Comparison of ENCODE assay signal across 20 cellular contexts in genomic region chr17:31444026-31444425, GRCh38. TPM values are rescaled to one million over a fixed set of nuclear protein-coding genes. Genes with fewer than 3 reads are reported as not detected.
DNase-seq lines count a peak whose midpoint lies in the region; ATAC-seq, FAIRE-seq and TF ChIP-seq lines count a peak whose summit lies in the region.
"Had no signal": no experiment of that assay in that cellular context is flagged by ENCODE, and none has a peak within 500 bp of the region (broad histone marks: within the 10 kb centered on the region; RNA-seq: fewer than 3 reads in every experiment).

No MANE protein-coding gene starts in this region.

- H3K4me3 ChIP-seq in astrocyte (ENCODE audit: insufficient read depth, low read depth, low read length), result no peak overlapping the region
- H3K4me3 ChIP-seq in left lung, result no peak overlapping the region
- H3K4me3 ChIP-seq: GM23338, SJSA1 had no signal

- H3K9me3 ChIP-seq in astrocyte (ENCODE audit: insufficient read depth, low read depth, low read length) (no peaks in the 10 kb centered on the region), left lung (no peaks in the 10 kb centered on the region)
- H3K9me3 ChIP-seq: SJSA1 had no signal

- no peak for DNase-seq in activated naive CD8-positive, alpha-beta T cell treated with anti-CD3 and anti-CD28 coated beads, Interleukin-2, amount 50 U/mL, for 24 hours
- no peak for DNase-seq in activated naive CD8-positive, alpha-beta T cell treated with anti-CD3 and anti-CD28 coated beads for 36 hours
- DNase-seq in astrocyte (ENCODE audit: low read depth) (peak; percentile 26), left lung (no peak), progenitor cell of endocrine pancreas (ENCODE audit: low spot score, unreplicated experiment) (no peak), D721Med (ENCODE audit: insufficient read length, low spot score) (no peak), GM13976 (ENCODE audit: low spot score) (no peak)
- DNase-seq in activated CD8-positive, alpha-beta T cell treated with anti-CD3 and anti-CD28 coated beads for 36 hours, result no peak
- DNase-seq: AML-193; CD4-positive, alpha-beta T cell; DMS53; KG1; NCI-H1417 treated with DMSO at 0.1 percent for 48 hours; NCI-H1930; NCI-H2171; NCI-H748 treated with DMSO at 0.1 percent for 48 hours; OCI-M1 had no signal

- no peak overlapping the region for H3K27ac ChIP-seq in astrocyte (ENCODE audit: low read depth, low read length)
- H3K27ac ChIP-seq in left lung, result no peak overlapping the region
- H3K27ac ChIP-seq: RWPE1, SJSA1 had no signal

- no peak overlapping the region for H3K27ac Mint-ChIP-seq in activated naive CD8-positive, alpha-beta T cell treated with anti-CD3 and anti-CD28 coated beads, Interleukin-2, amount 50 U/mL, for 24 hours
- H3K27ac Mint-ChIP-seq in activated naive CD8-positive, alpha-beta T cell treated with anti-CD3 and anti-CD28 coated beads for 36 hours, result no peak overlapping the region
- H3K27ac Mint-ChIP-seq in astrocyte (ENCODE audit: unreplicated experiment) (no peak overlapping the region), progenitor cell of endocrine pancreas (no peak overlapping the region)
- H3K27ac Mint-ChIP-seq in activated CD8-positive, alpha-beta T cell treated with anti-CD3 and anti-CD28 coated beads for 36 hours, result no peak overlapping the region
- H3K27ac Mint-ChIP-seq: CD4-positive, alpha-beta T cell had no signal

- H3K36me3 ChIP-seq in astrocyte (ENCODE audit: insufficient read depth, low read length), result no peaks in the 10 kb centered on the region
- H3K36me3 ChIP-seq in left lung, result no peaks in the 10 kb centered on the region
- H3K36me3 ChIP-seq: SJSA1 had no signal

- no peak for TF ChIP-seq CTCF in astrocyte (IDR thresholded peaks at IDR 0.05; ENCODE audit: insufficient read depth, low read depth, low read length)
- no peak for TF ChIP-seq CTCF in left lung (IDR thresholded peaks at IDR 0.05)
- no peak for TF ChIP-seq CTCF in progenitor cell of endocrine pancreas (IDR thresholded peaks at IDR 0.05; ENCODE audit: unreplicated experiment)
- no peak for TF ChIP-seq CTCF in D721Med (IDR thresholded peaks at IDR 0.05; ENCODE audit: insufficient read depth, missing control alignments)
- no peak for TF ChIP-seq CTCF in GM13976 (IDR thresholded peaks at IDR 0.05; ENCODE audit: borderline replicate concordance, control extremely low read depth, extremely low read depth, insufficient read depth, missing control alignments)
- TF ChIP-seq CTCF in activated CD8-positive, alpha-beta T cell treated with anti-CD3 and anti-CD28 coated beads for 36 hours (IDR thresholded peaks at IDR 0.05), result no peak

- in situ Hi-C loops in GM13976 (cut with MboI; ENCODE audit: low sequenced_read_pairs, unreplicated experiment), result loop anchor here (5.0 to 25.0 kb wide), 2 partner anchors 78 to 393 kb away; no protein-coding TSS in a partner anchor

- H3K4me2 ChIP-seq in astrocyte (ENCODE audit: low read length), result peak overlapping the region; percentile 44
- H3K4me2 ChIP-seq: GM23338 had no signal

- H3K27me3 Mint-ChIP-seq in activated naive CD8-positive, alpha-beta T cell treated with anti-CD3 and anti-CD28 coated beads, Interleukin-2, amount 50 U/mL, for 24 hours, result no peaks in the 10 kb centered on the region
- no peaks in the 10 kb centered on the region for H3K27me3 Mint-ChIP-seq in activated naive CD8-positive, alpha-beta T cell treated with anti-CD3 and anti-CD28 coated beads for 36 hours
- H3K27me3 Mint-ChIP-seq in astrocyte (ENCODE audit: low read depth, unreplicated experiment), result peaks cover 25% of the 10 kb centered on the region
- H3K27me3 Mint-ChIP-seq in progenitor cell of endocrine pancreas, result peaks cover 3% of the 10 kb centered on the region
- H3K27me3 Mint-ChIP-seq in activated CD8-positive, alpha-beta T cell treated with anti-CD3 and anti-CD28 coated beads for 36 hours, result no peaks in the 10 kb centered on the region
- H3K27me3 Mint-ChIP-seq: CD4-positive, alpha-beta T cell had no signal

- no peak overlapping the region for H2AFZ ChIP-seq in astrocyte (ENCODE audit: low read depth, low read length)
- H2AFZ ChIP-seq: GM23338 had no signal

- intact Hi-C loops in left lung (cut with DNase I), result no loop called here
- intact Hi-C loops in activated CD8-positive, alpha-beta T cell treated with anti-CD3 and anti-CD28 coated beads for 36 hours (cut with micrococcal nuclease), result no loop called here

- POLR2A ChIA-PET in activated CD8-positive, alpha-beta T cell treated with anti-CD3 and anti-CD28 coated beads for 36 hours (lab: Charles Lee), result no interaction called here

- H3K79me2 ChIP-seq in astrocyte (ENCODE audit: insufficient read depth, low read length), result no peaks in the 10 kb centered on the region

- no peaks in the 10 kb centered on the region for H3K36me3 Mint-ChIP-seq in activated naive CD8-positive, alpha-beta T cell treated with anti-CD3 and anti-CD28 coated beads, Interleukin-2, amount 50 U/mL, for 24 hours (ENCODE audit: low read depth)
- H3K36me3 Mint-ChIP-seq in activated naive CD8-positive, alpha-beta T cell treated with anti-CD3 and anti-CD28 coated beads for 36 hours, result no peaks in the 10 kb centered on the region
- H3K36me3 Mint-ChIP-seq in astrocyte (ENCODE audit: low read depth, unreplicated experiment) (peaks cover 2% of the 10 kb centered on the region), progenitor cell of endocrine pancreas (ENCODE audit: insufficient read depth) (no peaks in the 10 kb centered on the region)
- no peaks in the 10 kb centered on the region for H3K36me3 Mint-ChIP-seq in activated CD8-positive, alpha-beta T cell treated with anti-CD3 and anti-CD28 coated beads for 36 hours (ENCODE audit: low read depth)

- H3K9me3 Mint-ChIP-seq in activated naive CD8-positive, alpha-beta T cell treated with anti-CD3 and anti-CD28 coated beads, Interleukin-2, amount 50 U/mL, for 24 hours, result no peaks in the 10 kb centered on the region
- no peaks in the 10 kb centered on the region for H3K9me3 Mint-ChIP-seq in activated naive CD8-positive, alpha-beta T cell treated with anti-CD3 and anti-CD28 coated beads for 36 hours
- no peaks in the 10 kb centered on the region for H3K9me3 Mint-ChIP-seq in astrocyte (ENCODE audit: unreplicated experiment)
- no peaks in the 10 kb centered on the region for H3K9me3 Mint-ChIP-seq in progenitor cell of endocrine pancreas (ENCODE audit: low read depth)
- no peaks in the 10 kb centered on the region for H3K9me3 Mint-ChIP-seq in activated CD8-positive, alpha-beta T cell treated with anti-CD3 and anti-CD28 coated beads for 36 hours
- H3K9me3 Mint-ChIP-seq: CD4-positive, alpha-beta T cell; GM23338 had no signal

- peak; percentile 46 for ATAC-seq in activated naive CD8-positive, alpha-beta T cell treated with anti-CD3 and anti-CD28 coated beads, Interleukin-2, amount 50 U/mL, for 24 hours
- ATAC-seq in left lung, result peak; percentile 77
- ATAC-seq in activated CD8-positive, alpha-beta T cell treated with anti-CD3 and anti-CD28 coated beads for 36 hours, result no peak
- ATAC-seq: GM23338 had no signal

- no peak overlapping the region for H3K9ac ChIP-seq in astrocyte (ENCODE audit: low read length)

- H3K4me3 Mint-ChIP-seq in activated naive CD8-positive, alpha-beta T cell treated with anti-CD3 and anti-CD28 coated beads, Interleukin-2, amount 50 U/mL, for 24 hours, result no peak overlapping the region
- no peak overlapping the region for H3K4me3 Mint-ChIP-seq in activated naive CD8-positive, alpha-beta T cell treated with anti-CD3 and anti-CD28 coated beads for 36 hours
- H3K4me3 Mint-ChIP-seq in astrocyte (ENCODE audit: unreplicated experiment), result no peak overlapping the region
- H3K4me3 Mint-ChIP-seq in progenitor cell of endocrine pancreas (ENCODE audit: low read depth), result no peak overlapping the region
- H3K4me3 Mint-ChIP-seq in activated CD8-positive, alpha-beta T cell treated with anti-CD3 and anti-CD28 coated beads for 36 hours, result no peak overlapping the region
- H3K4me3 Mint-ChIP-seq: CD4-positive, alpha-beta T cell; GM23338 had no signal

- FAIRE-seq in astrocyte (lab: Jason Lieb, UNC), result no peak
- no peak for FAIRE-seq in D721Med (lab: Jason Lieb, UNC)

- H4K20me1 ChIP-seq in astrocyte (ENCODE audit: insufficient read depth, low read length), result no peaks in the 10 kb centered on the region

- H3K4me1 Mint-ChIP-seq in activated naive CD8-positive, alpha-beta T cell treated with anti-CD3 and anti-CD28 coated beads, Interleukin-2, amount 50 U/mL, for 24 hours, result peaks cover 4% of the 10 kb centered on the region
- H3K4me1 Mint-ChIP-seq in activated naive CD8-positive, alpha-beta T cell treated with anti-CD3 and anti-CD28 coated beads for 36 hours, result peaks cover 3% of the 10 kb centered on the region
- H3K4me1 Mint-ChIP-seq in astrocyte (ENCODE audit: low read depth, unreplicated experiment) (peaks cover 3% of the 10 kb centered on the region), progenitor cell of endocrine pancreas (ENCODE audit: low read depth) (peaks cover 6% of the 10 kb centered on the region)
- H3K4me1 Mint-ChIP-seq in activated CD8-positive, alpha-beta T cell treated with anti-CD3 and anti-CD28 coated beads for 36 hours (ENCODE audit: low read depth), result peaks cover 4% of the 10 kb centered on the region

- CTCF ChIA-PET in activated CD8-positive, alpha-beta T cell treated with anti-CD3 and anti-CD28 coated beads for 36 hours (lab: Charles Lee), result interaction anchor here (1.0 to 1.3 kb wide), 2 partner anchors 81 to 398 kb away, joined by 3 read pairs; no protein-coding TSS in a partner anchor

- H3K4me1 ChIP-seq in astrocyte (ENCODE audit: insufficient read depth, low read length), result peaks cover 6% of the 10 kb centered on the region
- H3K4me1 ChIP-seq in left lung, result no peaks in the 10 kb centered on the region
- H3K4me1 ChIP-seq: SJSA1 had no signal

- H3K27me3 ChIP-seq in astrocyte (ENCODE audit: insufficient read depth, low read length) (no peaks in the 10 kb centered on the region), left lung (no peaks in the 10 kb centered on the region)
- H3K27me3 ChIP-seq: SJSA1 had no signal

RNA-seq across cellular contexts. Expression of gene RAB11FIP4, which starts 52.6 kb away (rescaled TPM):
- 10 to 100 TPM; 16.7 to 18.7 TPM for total RNA-seq in activated naive CD8-positive, alpha-beta T cell treated with anti-CD3 and anti-CD28 coated beads for 36 hours
- total RNA-seq in astrocyte (1.9 and 4.4 TPM in 2 replicates), left lung (10 to 100 TPM; 13.5 to 19.9 TPM), progenitor cell of endocrine pancreas (65.5 and 66.1 TPM in 2 replicates)
- 10 to 100 TPM; 38.2 to 39.1 TPM for total RNA-seq in activated CD8-positive, alpha-beta T cell treated with anti-CD3 and anti-CD28 coated beads for 36 hours
